23 cellular contexts compared by ENCODE assay signal in genomic region chr15:38516636-38517035, GRCh38. TPM values are rescaled to one million over a fixed set of nuclear protein-coding genes. Genes with fewer than 3 reads are reported as not detected.
DNase-seq lines count a peak whose midpoint lies in the region; ATAC-seq, FAIRE-seq and TF ChIP-seq lines count a peak whose summit lies in the region.
"Had no signal": no experiment of that assay in that cellular context is flagged by ENCODE, and none has a peak within 500 bp of the region (broad histone marks: within the 10 kb centered on the region; RNA-seq: fewer than 3 reads in every experiment).

No MANE protein-coding gene starts in this region.

- H3K9me3 ChIP-seq in T-helper 17 cell (ENCODE audit: control insufficient read depth, low read length, poor library complexity, severe bottlenecking) (no peaks in the 10 kb centered on the region), K562 (replicated peaks; ENCODE audit: control insufficient read depth, insufficient read depth, low read depth, low read length) (no peaks in the 10 kb centered on the region), osteoblast (ENCODE audit: low read depth, low read length) (no peaks in the 10 kb centered on the region)
- H3K9me3 ChIP-seq: body of pancreas, Caco-2, tibial artery had no signal

- H4K20me1 ChIP-seq in K562 (replicated peaks; ENCODE audit: control insufficient read depth, insufficient read depth, low read length) (no peaks in the 10 kb centered on the region), osteoblast (ENCODE audit: insufficient read depth, low read length) (no peaks in the 10 kb centered on the region)

- no peak for ATAC-seq in activated CD4-positive, alpha-beta T cell treated with anti-CD3 and anti-CD28 coated beads for 36 hours
- ATAC-seq in T-helper 17 cell (no peak), K562 (no peak)
- ATAC-seq: body of pancreas, Right ventricle myocardium inferior had no signal

- POLR2A ChIA-PET in activated CD4-positive, alpha-beta T cell treated with anti-CD3 and anti-CD28 coated beads for 36 hours (lab: Charles Lee), result interaction anchor here (1.0 kb wide), 1 partner anchor 180 kb away, joined by 3 read pairs; no protein-coding TSS in a partner anchor
- POLR2A ChIA-PET in K562 (lab: Yijun Ruan, JAX), result interaction anchor here (1.0 to 1.2 kb wide), 2 partner anchors 137 to 171 kb away, joined by 3 to 4 read pairs; no protein-coding TSS in a partner anchor

- no peaks in the 10 kb centered on the region for H3K4me1 ChIP-seq in K562 (replicated peaks in 1 of 2; ENCODE audit: control insufficient read depth in 2 of 2, insufficient read depth in 2 of 2, low read length in 2 of 2)
- H3K4me1 ChIP-seq in osteoblast (ENCODE audit: insufficient read depth, low read length), result peaks cover 18% of the 10 kb centered on the region
- H3K4me1 ChIP-seq: body of pancreas, Caco-2, tibial artery had no signal

- H3K79me2 ChIP-seq in K562 (ENCODE audit: control insufficient read depth, insufficient read depth, low read length) (no peaks in the 10 kb centered on the region), osteoblast (ENCODE audit: insufficient read depth, low read length) (no peaks in the 10 kb centered on the region)

- H2AFZ ChIP-seq in K562 (ENCODE audit: low read depth, low read length) (no peak overlapping the region), osteoblast (ENCODE audit: low read length) (no peak overlapping the region)

- no TSS peak for BruUV-seq in K562 (replicated peaks; lab: Mats Ljungman, UMichigan)

- peaks cover 74% of the 10 kb centered on the region for H3K36me3 Mint-ChIP-seq in activated CD4-positive, alpha-beta T cell treated with anti-CD3 and anti-CD28 coated beads for 36 hours (ENCODE audit: low read depth)
- peaks cover 6% of the 10 kb centered on the region for H3K36me3 Mint-ChIP-seq in T-helper 17 cell (ENCODE audit: low read depth)
- no peaks in the 10 kb centered on the region for H3K36me3 Mint-ChIP-seq in glutamatergic neuron (ENCODE audit: unreplicated experiment)

- TF ChIP-seq RAD21 in K562 (CRISPR knock-in tag; conservative IDR thresholded peaks at IDR 0.05 in 1 of 2, IDR thresholded peaks at IDR 0.05 in 1 of 2), result no peak

- no peak for DNase-seq in activated CD4-positive, alpha-beta T cell treated with anti-CD3 and anti-CD28 coated beads for 36 hours
- no peak for DNase-seq in activated CD4-positive, alpha-beta T cell treated with anti-CD3 and anti-CD28 coated beads for 48 hours
- no peak for DNase-seq in T-helper 17 cell
- DNase-seq in K562 (ENCODE audit: extremely low read depth in 1 of 4, low spot score in 3 of 4), result no peak
- DNase-seq in osteoblast (ENCODE audit: insufficient read length, low spot score, missing footprints), result no peak
- no peak for DNase-seq in KBM-7
- no peak for DNase-seq in glutamatergic neuron
- DNase-seq in KG1 (lab: John Stamatoyannopoulos, UW), result no peak
- DNase-seq: activated CD4-positive, alpha-beta T cell treated with anti-CD3 and anti-CD28 coated beads, Interleukin-2, amount 50 U/mL, for 1 hour; activated naive CD4-positive, alpha-beta T cell treated with anti-CD3 and anti-CD28 coated beads, Interleukin-2, amount 50 U/mL, for 16 hours; activated T-cell treated with anti-CD3 and anti-CD28 coated beads for 4 hours; AML-193; body of pancreas; Caco-2; NCI-H1048; NCI-H187 treated with DMSO at 0.1 percent for 48 hours; stimulated activated CD4-positive, alpha-beta T cell treated with anti-CD3 and anti-CD28 coated beads, Interleukin-2, amount 100 ng/mL, for 48 hours; stimulated activated naive CD4-positive, alpha-beta T cell treated with Interleukin-2 at 50 U/mL for 16 hours; tibial artery had no signal

- H3K36me3 ChIP-seq in K562 (ENCODE audit: control insufficient read depth, insufficient read depth, low read length), result no peaks in the 10 kb centered on the region
- no peaks in the 10 kb centered on the region for H3K36me3 ChIP-seq in osteoblast (ENCODE audit: insufficient read depth, low read length)
- H3K36me3 ChIP-seq: tibial artery had no signal

- no peak for TF ChIP-seq EP300 in K562 (IDR thresholded peaks at IDR 0.05; ENCODE audit: low read length)

- intact Hi-C loops in activated CD4-positive, alpha-beta T cell treated with anti-CD3 and anti-CD28 coated beads for 36 hours (cut with DNase I, micrococcal nuclease), result no loop called here
- intact Hi-C loops in K562 (cut with micrococcal nuclease), result no loop called here

- in situ Hi-C loops in K562 (cut with MboI) (no loop called here), KBM-7 (cut with MboI; ENCODE audit: low pct_unique_long_range_greater_than_20kb, low sequenced_read_pairs) (no loop called here)

- H3K27me3 ChIP-seq in K562 (ENCODE audit: control insufficient read depth in 2 of 2, insufficient read depth in 2 of 2, low read length in 2 of 2), result peaks cover 0 to 6% of the 10 kb centered on the region in 2 experiments; a peak in 4 of 5 replicates
- peaks cover 2% of the 10 kb centered on the region for H3K27me3 ChIP-seq in osteoblast (ENCODE audit: insufficient read depth, low read length)
- H3K27me3 ChIP-seq: body of pancreas had no signal

- no peaks in the 10 kb centered on the region for H3K9me1 ChIP-seq in K562 (ENCODE audit: control insufficient read depth, insufficient read depth, low read length)

- H3K9ac ChIP-seq in K562 (ENCODE audit: insufficient read depth in 1 of 2, low read depth in 2 of 2, low read length in 2 of 2), result no peak overlapping the region

- CTCF ChIA-PET in activated CD4-positive, alpha-beta T cell treated with anti-CD3 and anti-CD28 coated beads for 36 hours (lab: Charles Lee), result interaction anchor here (0.8 to 3.6 kb wide), 9 partner anchors 12 to 175 kb away, joined by 3 to 21 read pairs (median 3); no protein-coding TSS in a partner anchor
- CTCF ChIA-PET in K562 (lab: Yijun Ruan, JAX; ENCODE audit: low intra/inter-chr PET ratio), result no interaction called here

- FAIRE-seq in K562 (lab: Jason Lieb, UNC), result peak; percentile 26

- 3% methylated on average over 4 of the region's 4 CpGs for WGBS in K562 (ENCODE audit: insufficient coverage, low coverage, missing lambda C conversion rate)

- TF ChIP-seq CTCF in K562 (IDR thresholded peaks at IDR 0.05 in 2 of 3, conservative IDR thresholded peaks at IDR 0.05 in 1 of 3; ENCODE audit: insufficient read depth in 2 of 3, low read depth in 1 of 3, low read length in 3 of 3) (no peak), osteoblast (IDR thresholded peaks at IDR 0.05; ENCODE audit: extremely low read depth, low read depth, low read length) (no peak), glutamatergic neuron (IDR thresholded peaks at IDR 0.05; ENCODE audit: partially characterized antibody, unreplicated experiment) (no peak)

- no peak for TF ChIP-seq POLR2A in K562 (conservative IDR thresholded peaks at IDR 0.05)

- H3K4me3 ChIP-seq in K562 (no peak overlapping the region), osteoblast (ENCODE audit: insufficient read depth, low read length) (no peak overlapping the region)
- H3K4me3 ChIP-seq: body of pancreas, coronary artery, tibial artery had no signal

- H3K9me3 Mint-ChIP-seq in activated CD4-positive, alpha-beta T cell treated with anti-CD3 and anti-CD28 coated beads for 36 hours (ENCODE audit: low read depth), result no peaks in the 10 kb centered on the region
- no peaks in the 10 kb centered on the region for H3K9me3 Mint-ChIP-seq in glutamatergic neuron (ENCODE audit: unreplicated experiment)
- H3K9me3 Mint-ChIP-seq: HFFc6 had no signal

- H3K27me3 Mint-ChIP-seq in activated CD4-positive, alpha-beta T cell treated with anti-CD3 and anti-CD28 coated beads for 36 hours, result no peaks in the 10 kb centered on the region
- H3K27me3 Mint-ChIP-seq in T-helper 17 cell, result no peaks in the 10 kb centered on the region
- H3K27me3 Mint-ChIP-seq in glutamatergic neuron (ENCODE audit: unreplicated experiment), result peaks cover 4% of the 10 kb centered on the region

- H3K4me2 ChIP-seq in K562 (ENCODE audit: insufficient read depth, low read length), result no peak overlapping the region
- H3K4me2 ChIP-seq in osteoblast (ENCODE audit: insufficient read depth, low read length), result no peak overlapping the region

- no peak overlapping the region for H3K4me3 Mint-ChIP-seq in activated CD4-positive, alpha-beta T cell treated with anti-CD3 and anti-CD28 coated beads for 36 hours
- H3K4me3 Mint-ChIP-seq in T-helper 17 cell (no peak overlapping the region), glutamatergic neuron (ENCODE audit: unreplicated experiment) (no peak overlapping the region)
- H3K4me3 Mint-ChIP-seq: HFFc6 had no signal

- H3K4me1 Mint-ChIP-seq in activated CD4-positive, alpha-beta T cell treated with anti-CD3 and anti-CD28 coated beads for 36 hours, result peaks cover 39% of the 10 kb centered on the region
- H3K4me1 Mint-ChIP-seq in T-helper 17 cell (peaks cover 14% of the 10 kb centered on the region), glutamatergic neuron (ENCODE audit: low read depth, unreplicated experiment) (peaks cover 5% of the 10 kb centered on the region)

- H3K27ac ChIP-seq in K562 (ENCODE audit: extremely low read depth, low read depth, low read length) (no peak overlapping the region), osteoblast (ENCODE audit: low read depth, low read length) (peak overlapping the region; percentile 30)
- H3K27ac ChIP-seq: body of pancreas, coronary artery, tibial artery had no signal

- H3K27ac Mint-ChIP-seq in activated CD4-positive, alpha-beta T cell treated with anti-CD3 and anti-CD28 coated beads for 36 hours, result peak overlapping the region; percentile 8
- H3K27ac Mint-ChIP-seq in T-helper 17 cell, result peak overlapping the region; percentile 29
- H3K27ac Mint-ChIP-seq in glutamatergic neuron (ENCODE audit: unreplicated experiment), result no peak overlapping the region
- H3K27ac Mint-ChIP-seq: HFFc6 had no signal

RNA-seq across cellular contexts. Expression of gene RASGRP1, which starts 48.0 kb away (rescaled TPM):
- 100 to 1,000 TPM; 102 to 120 TPM for total RNA-seq in activated CD4-positive, alpha-beta T cell treated with anti-CD3 and anti-CD28 coated beads for 36 hours
- 100 to 1,000 TPM; 121 to 138 TPM for total RNA-seq in T-helper 17 cell
- total RNA-seq in K562 (2011; cell fraction: chromatin; rRNA removed; ENCODE audit: low replicate concordance), result 0.49 and 1.2 TPM in 2 replicates
- total RNA-seq in K562 (2011; cell fraction: nucleolus; rRNA removed), result 0.33 and 0.39 TPM in 2 replicates
- 0.88 and 0.92 TPM in 2 replicates for total RNA-seq in K562 (2011; cell fraction: nucleoplasm; rRNA removed)
- total RNA-seq in K562 (2014; rRNA removed), result 0.23 and 0.49 TPM in 2 replicates
- total RNA-seq in K562 (2014; rRNA removed; fragmentation: Illumina TruSeq; extraction: Trizol), result 0.44 and 0.54 TPM in 2 replicates
- 0.26 and 0.33 TPM in 2 replicates for total RNA-seq in K562 (2015; rRNA removed; fragmentation: Illumina TruSeq; extraction: Trizol)
- total RNA-seq in K562 (2021), result 0.31 and 0.51 TPM in 2 replicates
- polyA plus RNA-seq in K562 (2011; rRNA removed), result 0.12 and 0.38 TPM in 2 replicates
- polyA plus RNA-seq in K562 (2011; cell fraction: cytosol; rRNA removed), result 0.12 and 0.19 TPM in 2 replicates
- 0.37 and 0.51 TPM in 2 replicates for polyA plus RNA-seq in K562 (2011; cell fraction: nucleus; rRNA removed)
- 0.35 and 1.2 TPM in 2 replicates for polyA plus RNA-seq in K562 (2012)
- 0.30 and 0.60 TPM in 2 replicates for polyA plus RNA-seq in K562 (2014; fragmentation: Illumina TruSeq; extraction: Trizol)
- polyA plus RNA-seq in K562 (2014; fragmentation: Nextera tagmentation; extraction: Ambion mirVana), result under 1 TPM; 0.14 to 0.17 TPM
- polyA plus RNA-seq in K562 (2014; rRNA removed), result 0.27 and 0.72 TPM in 2 replicates
- polyA minus RNA-seq in K562 (2011; rRNA and poly(A)+ RNA removed), result 0.21 and 0.24 TPM in 2 replicates
- polyA minus RNA-seq in K562 (2011; cell fraction: cytosol; rRNA and poly(A)+ RNA removed), result not detected in 2 replicates
- 0.22 and 0.27 TPM in 2 replicates for polyA minus RNA-seq in K562 (2011; cell fraction: nucleus; rRNA and poly(A)+ RNA removed)
- 0.36 and 0.59 TPM in 2 replicates for total RNA-seq in osteoblast
- total RNA-seq in glutamatergic neuron (ENCODE audit: unreplicated experiment), result not detected
- total RNA-seq: LHCN-M2 had no signal

Comparison
In these comparisons a context has a peak if more than half of its experiments do, and no peak if none do; other contexts are left out.
1. RNA of gene RASGRP1, which starts 48.0 kb away (total RNA-seq): 121 to 138 TPM in T-helper 17 cell and 102 to 120 TPM in activated CD4-positive, alpha-beta T cell treated with anti-CD3 and anti-CD28 coated beads for 36 hours; 0.36 to 0.59 TPM in osteoblast, 0.23 to 1.2 TPM in K562 and not detected in glutamatergic neuron (single experiment); every median in the first group is over 10 times any median in the second.